Comparison of ENCODE assay signal across 14 cellular contexts in genomic region chr14:55514819-55515470, GRCh38.
A peak's percentile ranks its signal among the peaks of the same experiment; 100 is the strongest.
DNase-seq lines count a peak whose midpoint lies in the region; ATAC-seq, FAIRE-seq and TF ChIP-seq lines count a peak whose summit lies in the region.
"Had no signal": no experiment of that assay in that cellular context is flagged by ENCODE, and none has a peak within 500 bp of the region (broad histone marks: within the 10 kb centered on the region; RNA-seq: fewer than 3 reads in every experiment).

No MANE protein-coding gene starts in this region.

- H3K27me3 ChIP-seq in endothelial cell of umbilical vein (ENCODE audit: control insufficient read depth in 2 of 2, insufficient read depth in 2 of 2, low read length in 2 of 2) (no peaks in the 10 kb centered on the region), osteoblast (ENCODE audit: insufficient read depth, low read length) (no peaks in the 10 kb centered on the region)

- FAIRE-seq in endothelial cell of umbilical vein (lab: Jason Lieb, UNC): peak; percentile 92
- FAIRE-seq: TTC549 had no signal

- peak overlapping the region; percentile 19 for H3K9ac ChIP-seq in endothelial cell of umbilical vein (replicated peaks; ENCODE audit: extremely low read depth, insufficient read depth, low read length)

- no TSS peak for BruUV-seq in endothelial cell of umbilical vein (replicated peaks; lab: Mats Ljungman, UMichigan)

- intact Hi-C loops in endothelial cell of umbilical vein (cut with micrococcal nuclease): loop anchor here (1.0 to 2.0 kb wide), 3 partner anchors 66 to 86 kb away; partner anchors contain the start of gene KTN1

- DNase-seq in AML-193 (lab: John Stamatoyannopoulos, UW) (peak; percentile 4 to 25), NCI-H226 (peak; percentile 64), endothelial cell of umbilical vein (ENCODE audit: low read depth, low spot score) (peak; percentile 93), osteoblast (ENCODE audit: insufficient read length, low spot score, missing footprints) (peak; percentile 78), NCI-H345 (lab: John Stamatoyannopoulos, UW) (no peak), DMS 273 (lab: John Stamatoyannopoulos, UW; ENCODE audit: unreplicated experiment) (no peak), NCI-H2081 (lab: John Stamatoyannopoulos, UW) (no peak)
- DNase-seq: activated T-cell treated with anti-CD3 and anti-CD28 coated beads, Interleukin-2, amount 50 U/mL, for 1 hour; CD4-positive, alpha-beta memory T cell; cerebellar nuclear complex; mesendoderm; NCI-H187 had no signal

- H3K27ac ChIP-seq in endothelial cell of umbilical vein (ENCODE audit: insufficient read depth, low read depth, low read length) (peak overlapping the region; percentile 29), osteoblast (ENCODE audit: low read depth, low read length) (no peak overlapping the region)

- H3K36me3 ChIP-seq in endothelial cell of umbilical vein (ENCODE audit: control insufficient read depth in 2 of 2, extremely low read depth in 1 of 2, insufficient read depth in 2 of 2, low read length in 2 of 2) (no peaks in the 10 kb centered on the region), osteoblast (ENCODE audit: insufficient read depth, low read length) (no peaks in the 10 kb centered on the region)

- H4K20me1 ChIP-seq in endothelial cell of umbilical vein (replicated peaks; ENCODE audit: control insufficient read depth, extremely low read depth, insufficient read depth, low read length) (no peaks in the 10 kb centered on the region), osteoblast (ENCODE audit: insufficient read depth, low read length) (no peaks in the 10 kb centered on the region)

- H3K4me3 ChIP-seq in endothelial cell of umbilical vein (replicated peaks in 1 of 3; ENCODE audit: insufficient read depth in 1 of 3, low read depth in 1 of 3, low read length in 3 of 3) (peak overlapping the region in 1 of 3 experiments; percentile 16), osteoblast (ENCODE audit: insufficient read depth, low read length) (peak overlapping the region; percentile 8)

- POLR2A ChIA-PET in endothelial cell of umbilical vein (lab: Charles Lee): interaction anchor here (1.1 kb wide), 1 partner anchor 63 kb away, joined by 3 read pairs; no protein-coding TSS in a partner anchor

- H3K4me1 ChIP-seq in endothelial cell of umbilical vein (ENCODE audit: control insufficient read depth, extremely low read depth, insufficient read depth, low read length): peaks cover 17% of the 10 kb centered on the region
- peaks cover 12% of the 10 kb centered on the region for H3K4me1 ChIP-seq in osteoblast (ENCODE audit: insufficient read depth, low read length)

- H3K4me2 ChIP-seq in endothelial cell of umbilical vein (ENCODE audit: insufficient read depth, low read length) (peak overlapping the region; percentile 60), osteoblast (ENCODE audit: insufficient read depth, low read length) (peak overlapping the region; percentile 67)

- CTCF ChIA-PET in endothelial cell of umbilical vein (lab: Charles Lee): interaction anchor here (1.2 to 4.1 kb wide), 5 partner anchors 21 to 825 kb away, joined by 3 to 23 read pairs (median 3); partner anchors contain the start of gene KTN1

- H3K9me1 ChIP-seq in endothelial cell of umbilical vein (replicated peaks; ENCODE audit: control insufficient read depth, extremely low read depth, insufficient read depth, low read length): no peaks in the 10 kb centered on the region

- H3K79me2 ChIP-seq in endothelial cell of umbilical vein (ENCODE audit: control insufficient read depth, insufficient read depth, low read length): no peaks in the 10 kb centered on the region
- H3K79me2 ChIP-seq in osteoblast (ENCODE audit: insufficient read depth, low read length): no peaks in the 10 kb centered on the region

- dilution Hi-C loops in endothelial cell of umbilical vein (cut with MboI; ENCODE audit: extremely low pct_ligation_motif_present, low sequenced_read_pairs): no loop called here

- no peak for TF ChIP-seq CTCF in endothelial cell of umbilical vein (IDR thresholded peaks at IDR 0.05; ENCODE audit: extremely low read depth in 1 of 2, insufficient read depth in 1 of 2, low read depth in 1 of 2, low read length in 2 of 2)
- no peak for TF ChIP-seq CTCF in osteoblast (IDR thresholded peaks at IDR 0.05; ENCODE audit: extremely low read depth, low read depth, low read length)

- no peak for ATAC-seq in HG03139 (IDR thresholded peaks at IDR 0.05; ENCODE audit: unreplicated experiment)

- no peak for TF ChIP-seq POLR2A in endothelial cell of umbilical vein (IDR thresholded peaks at IDR 0.05; ENCODE audit: low read depth, low read length)

- H3K9me3 ChIP-seq in endothelial cell of umbilical vein (replicated peaks; ENCODE audit: control insufficient read depth, insufficient read depth, low read length): no peaks in the 10 kb centered on the region
- no peaks in the 10 kb centered on the region for H3K9me3 ChIP-seq in osteoblast (ENCODE audit: low read depth, low read length)

- H2AFZ ChIP-seq in endothelial cell of umbilical vein (ENCODE audit: low read depth, low read length) (peak overlapping the region; percentile 35), osteoblast (ENCODE audit: low read length) (no peak overlapping the region)

TF ChIP-seq in endothelial cell of umbilical vein, 7 proteins besides CTCF, POLR2A, EP300 and RAD21:
- no peak for TF ChIP-seq EZH2 (IDR thresholded peaks at IDR 0.05; ENCODE audit: borderline replicate concordance, low read depth, low read length, severe bottlenecking)
- TF ChIP-seq FOS (IDR thresholded peaks at IDR 0.05; ENCODE audit: borderline replicate concordance, insufficient read depth, low read length): peak; percentile 95
- peak; percentile 51 for TF ChIP-seq GATA2 (IDR thresholded peaks at IDR 0.05; ENCODE audit: insufficient read depth, insufficient read length, low read depth, low read length)
- TF ChIP-seq POLR2AphosphoS5 (IDR thresholded peaks at IDR 0.05; ENCODE audit: insufficient read depth, low read depth, low read length): peak; percentile 80
- TF ChIP-seq JUN (IDR thresholded peaks at IDR 0.05; ENCODE audit: borderline replicate concordance, insufficient read depth, insufficient read length, low read depth): peak; percentile 83

Comparison
In these comparisons a context has a peak if more than half of its experiments do, and no peak if none do; other contexts are left out.
1. DNase-seq: peak in AML-193 (2 of 2), NCI-H226 (single experiment), endothelial cell of umbilical vein (single experiment) and osteoblast (single experiment); none in NCI-H345 (single experiment), DMS 273 (single experiment) and NCI-H2081 (0 of 2).